Comparison of ENCODE assay signal across 12 cellular contexts in the genomic region with DNA sequence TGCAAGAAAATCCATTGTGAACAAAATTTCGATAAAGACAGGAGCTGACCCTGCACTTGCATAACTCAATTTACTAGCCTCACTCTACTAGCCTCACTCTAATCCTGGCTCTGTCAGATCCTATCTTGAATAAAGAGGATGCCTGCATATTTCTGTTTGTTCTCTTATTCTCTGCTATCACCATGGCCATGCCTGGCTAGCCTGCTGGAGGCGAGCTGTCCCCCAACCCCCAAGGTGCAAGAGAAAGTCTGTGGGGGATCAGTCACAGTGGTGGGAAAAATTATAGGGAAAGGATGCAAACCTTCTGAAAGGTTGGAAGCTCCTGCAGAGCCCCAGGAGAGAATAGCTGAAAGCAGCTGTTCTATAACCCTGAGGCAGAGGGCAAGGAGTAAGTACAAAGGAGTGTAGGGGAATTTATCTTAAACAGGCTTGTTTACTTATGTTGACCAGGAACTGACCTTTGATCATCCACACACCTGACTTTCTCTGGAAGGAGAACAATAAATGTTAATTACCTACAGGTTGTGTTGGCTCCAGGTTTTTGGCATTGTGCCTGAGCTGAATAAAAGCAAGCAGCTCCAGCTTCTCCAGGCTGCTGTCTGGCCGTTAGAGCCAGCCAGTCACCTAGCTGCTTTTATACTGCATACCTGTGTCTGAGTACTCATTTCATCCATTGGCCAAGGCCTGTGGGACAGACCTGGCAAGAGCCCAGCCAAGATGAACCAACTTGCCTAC.
A peak's percentile ranks its signal among the peaks of the same experiment; 100 is the strongest.
DNase-seq lines count a peak whose midpoint lies in the region; TF ChIP-seq lines count a peak whose summit lies in the region.
"Had no signal": no experiment of that assay in that cellular context is flagged by ENCODE, and none has a peak within 500 bp of the region (broad histone marks: within the 10 kb centered on the region; RNA-seq: fewer than 3 reads in every experiment).

No MANE protein-coding gene starts in this region.

- no CpG with 5 or more reads among the region's 3 CpGs for WGBS in trophoblast cell (ENCODE audit: extremely low coverage, insufficient coverage, insufficient read length)

- no peak overlapping the region for H2BK5ac ChIP-seq in trophoblast cell (ENCODE audit: low read depth, low read length, poor library complexity)

- H4K8ac ChIP-seq in trophoblast cell (ENCODE audit: low read depth, low read length): no peak overlapping the region

- H3K4me3 ChIP-seq in trophoblast cell (ENCODE audit: low read depth, low read length): no peak overlapping the region
- H3K4me3 ChIP-seq in left ventricle myocardium inferior: no peak overlapping the region

- no peak overlapping the region for H4K12ac ChIP-seq in trophoblast cell (ENCODE audit: low read depth, low read length)

- no peaks in the 10 kb centered on the region for H3K36me3 ChIP-seq in trophoblast cell (ENCODE audit: control insufficient read depth in 1 of 2, insufficient read depth in 2 of 2, low read length in 2 of 2)
- no peaks in the 10 kb centered on the region for H3K36me3 ChIP-seq in left ventricle myocardium inferior

- H2BK120ac ChIP-seq in trophoblast cell (ENCODE audit: insufficient read depth, low read length, poor library complexity): no peak overlapping the region

- intact Hi-C loops in left ventricle myocardium inferior (cut with micrococcal nuclease): no loop called here

- DNase-seq in HPDE6-E6E7 (ENCODE audit: extremely low spot score): peak; percentile 10
- DNase-seq in NCI-H526 treated with DMSO at 0.1 percent for 48 hours (lab: John Stamatoyannopoulos, UW): peak; percentile 68
- DNase-seq in dermis blood vessel endothelial cell: peak; percentile 33
- DNase-seq in trophoblast cell: peak in 1 of 2 donors; percentile 19
- no peak for DNase-seq in middle frontal gyrus (ENCODE audit: extremely low spot score, low spot score)
- no peak for DNase-seq in NCI-H82 treated with DMSO at 0.1 percent for 48 hours (lab: John Stamatoyannopoulos, UW; ENCODE audit: unreplicated experiment)
- DNase-seq in T1000 (lab: John Stamatoyannopoulos, UW): no peak
- no peak for DNase-seq in left ventricle myocardium inferior
- DNase-seq: activated T-cell treated with anti-CD3 and anti-CD28 coated beads, Interleukin-2, amount 50 U/mL, for 4 hours; NCI-H1092; stimulated activated naive CD4-positive, alpha-beta T cell had no signal

- peaks cover 3% of the 10 kb centered on the region for H3K79me1 ChIP-seq in trophoblast cell (ENCODE audit: low read length)

- H3K4me1 ChIP-seq in trophoblast cell (ENCODE audit: control insufficient read depth in 1 of 2, insufficient read depth in 2 of 2, low read length in 2 of 2): peaks cover 3% of the 10 kb centered on the region in 2 experiments
- H3K4me1 ChIP-seq in left ventricle myocardium inferior: no peaks in the 10 kb centered on the region

- H3K14ac ChIP-seq in trophoblast cell (ENCODE audit: low read length): no peak overlapping the region

- H3K4ac ChIP-seq in trophoblast cell (ENCODE audit: low read depth, low read length): no peak overlapping the region

- H2AK5ac ChIP-seq in trophoblast cell (ENCODE audit: low read length): no peak overlapping the region

- no peaks in the 10 kb centered on the region for H3K27me3 ChIP-seq in trophoblast cell (ENCODE audit: insufficient read depth, low read length)
- peaks cover 32% of the 10 kb centered on the region for H3K27me3 ChIP-seq in left ventricle myocardium inferior (ENCODE audit: low read depth)

- TF ChIP-seq CTCF in left ventricle myocardium inferior (IDR thresholded peaks at IDR 0.05; ENCODE audit: borderline replicate concordance): no peak

- H2AFZ ChIP-seq in trophoblast cell (ENCODE audit: insufficient read depth, low read length, poor library complexity): no peak overlapping the region

- H3K4me2 ChIP-seq in trophoblast cell (ENCODE audit: low read length): no peak overlapping the region

- no peaks in the 10 kb centered on the region for H3K9me3 ChIP-seq in trophoblast cell (ENCODE audit: insufficient read depth, low read depth, low read length)
- H3K9me3 ChIP-seq in left ventricle myocardium inferior (replicated peaks): no peaks in the 10 kb centered on the region

- no peak overlapping the region for H2BK12ac ChIP-seq in trophoblast cell (ENCODE audit: low read length)

- H3K27ac ChIP-seq in trophoblast cell (ENCODE audit: low read depth, low read length) (peak overlapping the region; percentile 3), left ventricle myocardium inferior (replicated peaks) (no peak overlapping the region)
- H3K27ac ChIP-seq: HL-60 had no signal

- H3K9ac ChIP-seq in trophoblast cell (ENCODE audit: low read length): no peak overlapping the region

- H3K79me2 ChIP-seq in trophoblast cell (ENCODE audit: control insufficient read depth, insufficient read depth, low read length, poor library complexity): no peaks in the 10 kb centered on the region

- H4K91ac ChIP-seq in trophoblast cell (ENCODE audit: low read depth, low read length): no peak overlapping the region

- no peak overlapping the region for H3K23ac ChIP-seq in trophoblast cell (ENCODE audit: low read length)

- H3K18ac ChIP-seq in trophoblast cell (ENCODE audit: low read length): no peak overlapping the region

Comparison
In these comparisons a context has a peak if more than half of its experiments do, and no peak if none do; other contexts are left out.
1. DNase-seq: peak in HPDE6-E6E7 (single experiment), NCI-H526 treated with DMSO at 0.1 percent for 48 hours (single experiment) and dermis blood vessel endothelial cell (single experiment); none in middle frontal gyrus (single experiment), NCI-H82 treated with DMSO at 0.1 percent for 48 hours (single experiment), T1000 (single experiment) and left ventricle myocardium inferior (single experiment).